Comparison of ENCODE assay signal across 9 cellular contexts in genomic region chr14:102187044-102187443, GRCh38. TPM values are rescaled to one million over a fixed set of nuclear protein-coding genes. Genes with fewer than 3 reads are reported as not detected.
DNase-seq lines count a peak whose midpoint lies in the region; ATAC-seq lines count a peak whose summit lies in the region.
"Had no signal": no experiment of that assay in that cellular context is flagged by ENCODE, and none has a peak within 500 bp of the region (broad histone marks: within the 10 kb centered on the region; RNA-seq: fewer than 3 reads in every experiment).

No MANE protein-coding gene starts in this region.

- POLR2A ChIA-PET in activated CD4-positive, alpha-beta T cell treated with anti-CD3 and anti-CD28 coated beads for 36 hours (lab: Charles Lee), result no interaction called here
- POLR2A ChIA-PET in activated CD4-positive, alpha-beta T cell treated with anti-CD3 and anti-CD28 coated beads, Interleukin-2, amount 10 ng/mL, durations not matched to agents 7 days and 5 days (lab: Charles Lee), result no interaction called here

- H3K36me3 Mint-ChIP-seq in activated CD4-positive, alpha-beta T cell treated with anti-CD3 and anti-CD28 coated beads for 36 hours (ENCODE audit: low read depth), result no peaks in the 10 kb centered on the region
- no peaks in the 10 kb centered on the region for H3K36me3 Mint-ChIP-seq in activated CD4-positive, alpha-beta T cell treated with anti-CD3 and anti-CD28 coated beads, Interleukin-2, amount 10 ng/mL, durations not matched to agents 7 days and 5 days (ENCODE audit: low read depth)
- peaks cover 2% of the 10 kb centered on the region for H3K36me3 Mint-ChIP-seq in activated naive CD8-positive, alpha-beta T cell

- no peak for DNase-seq in activated CD4-positive, alpha-beta T cell treated with anti-CD3 and anti-CD28 coated beads for 36 hours
- DNase-seq in activated CD4-positive, alpha-beta T cell treated with anti-CD3 and anti-CD28 coated beads, Interleukin-2, amount 10 ng/mL, durations not matched to agents 7 days and 5 days, result no peak
- DNase-seq in glomerular visceral epithelial cell (ENCODE audit: extremely low spot score), result peak; percentile 56
- peak; percentile 79 for DNase-seq in stromal cell of bone marrow (ENCODE audit: low read depth)
- no peak for DNase-seq in posterior vena cava (ENCODE audit: low spot score)
- no peak for DNase-seq in NCI-H2227 (lab: John Stamatoyannopoulos, UW; ENCODE audit: unreplicated experiment)
- DNase-seq: left colon had no signal

- no peak overlapping the region for H3K4me3 Mint-ChIP-seq in activated CD4-positive, alpha-beta T cell treated with anti-CD3 and anti-CD28 coated beads for 36 hours
- no peak overlapping the region for H3K4me3 Mint-ChIP-seq in activated CD4-positive, alpha-beta T cell treated with anti-CD3 and anti-CD28 coated beads, Interleukin-2, amount 10 ng/mL, durations not matched to agents 7 days and 5 days
- no peak overlapping the region for H3K4me3 Mint-ChIP-seq in activated naive CD8-positive, alpha-beta T cell

- CTCF ChIA-PET in activated CD4-positive, alpha-beta T cell treated with anti-CD3 and anti-CD28 coated beads for 36 hours (lab: Charles Lee), result interaction anchor here (1.5 kb wide), 1 partner anchor 52 kb away, joined by 4 read pairs; no protein-coding TSS in a partner anchor
- CTCF ChIA-PET in activated CD4-positive, alpha-beta T cell treated with anti-CD3 and anti-CD28 coated beads, Interleukin-2, amount 10 ng/mL, durations not matched to agents 7 days and 5 days (lab: Charles Lee), result interaction anchor here (1.1 kb wide), 1 partner anchor 11 kb away, joined by 4 read pairs; no protein-coding TSS in a partner anchor

- intact Hi-C loops in activated CD4-positive, alpha-beta T cell treated with anti-CD3 and anti-CD28 coated beads for 36 hours (cut with DNase I, micrococcal nuclease), result loop anchor here in 1 of 2 experiments (10.0 kb wide), 1 partner anchor 618 kb away; no protein-coding TSS in a partner anchor
- intact Hi-C loops in posterior vena cava (cut with DNase I), result no loop called here

- no peak for ATAC-seq in activated CD4-positive, alpha-beta T cell treated with anti-CD3 and anti-CD28 coated beads for 36 hours
- no peak for ATAC-seq in HG02852 (IDR thresholded peaks at IDR 0.05; ENCODE audit: unreplicated experiment)
- ATAC-seq: left colon had no signal

- H3K9me3 Mint-ChIP-seq in activated CD4-positive, alpha-beta T cell treated with anti-CD3 and anti-CD28 coated beads for 36 hours (ENCODE audit: low read depth), result no peaks in the 10 kb centered on the region
- no peaks in the 10 kb centered on the region for H3K9me3 Mint-ChIP-seq in activated CD4-positive, alpha-beta T cell treated with anti-CD3 and anti-CD28 coated beads, Interleukin-2, amount 10 ng/mL, durations not matched to agents 7 days and 5 days
- H3K9me3 Mint-ChIP-seq in activated naive CD8-positive, alpha-beta T cell (ENCODE audit: low read depth), result no peaks in the 10 kb centered on the region

- no peaks in the 10 kb centered on the region for H3K27me3 Mint-ChIP-seq in activated CD4-positive, alpha-beta T cell treated with anti-CD3 and anti-CD28 coated beads for 36 hours
- H3K27me3 Mint-ChIP-seq in activated CD4-positive, alpha-beta T cell treated with anti-CD3 and anti-CD28 coated beads, Interleukin-2, amount 10 ng/mL, durations not matched to agents 7 days and 5 days, result no peaks in the 10 kb centered on the region
- no peaks in the 10 kb centered on the region for H3K27me3 Mint-ChIP-seq in activated naive CD8-positive, alpha-beta T cell

- H3K27ac Mint-ChIP-seq in activated CD4-positive, alpha-beta T cell treated with anti-CD3 and anti-CD28 coated beads for 36 hours, result peak overlapping the region; percentile 79
- no peak overlapping the region for H3K27ac Mint-ChIP-seq in activated CD4-positive, alpha-beta T cell treated with anti-CD3 and anti-CD28 coated beads, Interleukin-2, amount 10 ng/mL, durations not matched to agents 7 days and 5 days
- peak overlapping the region; percentile 73 for H3K27ac Mint-ChIP-seq in activated naive CD8-positive, alpha-beta T cell

- peaks cover 62% of the 10 kb centered on the region for H3K4me1 Mint-ChIP-seq in activated CD4-positive, alpha-beta T cell treated with anti-CD3 and anti-CD28 coated beads for 36 hours
- H3K4me1 Mint-ChIP-seq in activated CD4-positive, alpha-beta T cell treated with anti-CD3 and anti-CD28 coated beads, Interleukin-2, amount 10 ng/mL, durations not matched to agents 7 days and 5 days, result peaks cover 27% of the 10 kb centered on the region
- peaks cover 69% of the 10 kb centered on the region for H3K4me1 Mint-ChIP-seq in activated naive CD8-positive, alpha-beta T cell (ENCODE audit: low read depth)

RNA-seq across cellular contexts. Expression of gene WDR20, which starts 47.3 kb away (rescaled TPM):
- 10 to 100 TPM; 18.2 to 24.8 TPM for total RNA-seq in activated CD4-positive, alpha-beta T cell treated with anti-CD3 and anti-CD28 coated beads for 36 hours
- 10 to 100 TPM; 24.7 to 35.7 TPM for total RNA-seq in activated CD4-positive, alpha-beta T cell treated with anti-CD3 and anti-CD28 coated beads, Interleukin-2, amount 10 ng/mL, durations not matched to agents 7 days and 5 days
- 10 to 100 TPM; 27.6 to 28.0 TPM for total RNA-seq in posterior vena cava

Comparison
In these comparisons a context has a peak if more than half of its experiments do, and no peak if none do; other contexts are left out.
1. DNase-seq: peak in glomerular visceral epithelial cell (single experiment) and stromal cell of bone marrow (single experiment); none in activated CD4-positive, alpha-beta T cell treated with anti-CD3 and anti-CD28 coated beads for 36 hours (single experiment), activated CD4-positive, alpha-beta T cell treated with anti-CD3 and anti-CD28 coated beads, Interleukin-2, amount 10 ng/mL, durations not matched to agents 7 days and 5 days (single experiment), posterior vena cava (single experiment) and NCI-H2227 (single experiment).